1 cellular context compared by ENCODE assay signal in genomic region chr6:11854418-11855165, GRCh38.
A peak's percentile ranks its signal among the peaks of the same experiment; 100 is the strongest.
TF ChIP-seq lines count a peak whose summit lies in the region.

No MANE protein-coding gene starts in this region.

TF ChIP-seq in GM12878, 131 proteins besides CTCF, POLR2A, EP300 and RAD21 (continued from another document):
- peak; percentile 51; the same call in 1 of the 2 replicates for TF ChIP-seq FOXM1 (IDR thresholded peaks at IDR 0.05; ENCODE audit: low read depth, low read length)
- 0 out of 2 replicates have a peak, but pooled peaks have one; percentile 13 for TF ChIP-seq CREM (IDR thresholded peaks at IDR 0.05; ENCODE audit: low read depth)
- TF ChIP-seq SPI1 (IDR thresholded peaks at IDR 0.05; ENCODE audit: borderline replicate concordance, insufficient read depth, low read depth, low read length) = no peak
- TF ChIP-seq RUNX3 (IDR thresholded peaks at IDR 0.05; ENCODE audit: low read length) = peak; percentile 57; the same call in 1 of the 2 replicates
- 0 out of 2 replicates have a peak, but pooled peaks have one; percentile 47 for TF ChIP-seq NFIC (IDR thresholded peaks at IDR 0.05; ENCODE audit: low read depth, low read length)
- peak; percentile 45; the same call in 1 of the 2 replicates for TF ChIP-seq DPF2 (IDR thresholded peaks at IDR 0.05)
- TF ChIP-seq IKZF2 (IDR thresholded peaks at IDR 0.05) = peak; percentile 39 to 41; a peak in 1 of 4 replicates
- TF ChIP-seq BMI1 (IDR thresholded peaks at IDR 0.05; ENCODE audit: borderline replicate concordance) = no peak
- no peak for TF ChIP-seq IRF4 (IDR thresholded peaks at IDR 0.05; ENCODE audit: low read depth, low read length)
- TF ChIP-seq CBX5 (IDR thresholded peaks at IDR 0.05; ENCODE audit: low read depth) = 0 out of 2 replicates have a peak, but pooled peaks have one; percentile 31
- no peak for TF ChIP-seq EED (IDR thresholded peaks at IDR 0.05; ENCODE audit: low read depth)
- TF ChIP-seq CEBPB (IDR thresholded peaks at IDR 0.05; ENCODE audit: borderline replicate concordance in 1 of 2, low read depth in 2 of 2, low read length in 2 of 2) = 0 out of 4 replicates have a peak, but pooled peaks of 1 of the 2 experiments have one; percentile 3
- no peak for TF ChIP-seq TCF3 (IDR thresholded peaks at IDR 0.05; ENCODE audit: borderline replicate concordance, insufficient read depth, low read depth, low read length)
- TF ChIP-seq IKZF1 (conservative IDR thresholded peaks at IDR 0.05) = 0 out of 2 replicates have a peak, but pooled peaks have one; percentile 22
- no peak for TF ChIP-seq E2F4 (IDR thresholded peaks at IDR 0.05; ENCODE audit: low read depth, low read length)
- TF ChIP-seq, protein P1, sequence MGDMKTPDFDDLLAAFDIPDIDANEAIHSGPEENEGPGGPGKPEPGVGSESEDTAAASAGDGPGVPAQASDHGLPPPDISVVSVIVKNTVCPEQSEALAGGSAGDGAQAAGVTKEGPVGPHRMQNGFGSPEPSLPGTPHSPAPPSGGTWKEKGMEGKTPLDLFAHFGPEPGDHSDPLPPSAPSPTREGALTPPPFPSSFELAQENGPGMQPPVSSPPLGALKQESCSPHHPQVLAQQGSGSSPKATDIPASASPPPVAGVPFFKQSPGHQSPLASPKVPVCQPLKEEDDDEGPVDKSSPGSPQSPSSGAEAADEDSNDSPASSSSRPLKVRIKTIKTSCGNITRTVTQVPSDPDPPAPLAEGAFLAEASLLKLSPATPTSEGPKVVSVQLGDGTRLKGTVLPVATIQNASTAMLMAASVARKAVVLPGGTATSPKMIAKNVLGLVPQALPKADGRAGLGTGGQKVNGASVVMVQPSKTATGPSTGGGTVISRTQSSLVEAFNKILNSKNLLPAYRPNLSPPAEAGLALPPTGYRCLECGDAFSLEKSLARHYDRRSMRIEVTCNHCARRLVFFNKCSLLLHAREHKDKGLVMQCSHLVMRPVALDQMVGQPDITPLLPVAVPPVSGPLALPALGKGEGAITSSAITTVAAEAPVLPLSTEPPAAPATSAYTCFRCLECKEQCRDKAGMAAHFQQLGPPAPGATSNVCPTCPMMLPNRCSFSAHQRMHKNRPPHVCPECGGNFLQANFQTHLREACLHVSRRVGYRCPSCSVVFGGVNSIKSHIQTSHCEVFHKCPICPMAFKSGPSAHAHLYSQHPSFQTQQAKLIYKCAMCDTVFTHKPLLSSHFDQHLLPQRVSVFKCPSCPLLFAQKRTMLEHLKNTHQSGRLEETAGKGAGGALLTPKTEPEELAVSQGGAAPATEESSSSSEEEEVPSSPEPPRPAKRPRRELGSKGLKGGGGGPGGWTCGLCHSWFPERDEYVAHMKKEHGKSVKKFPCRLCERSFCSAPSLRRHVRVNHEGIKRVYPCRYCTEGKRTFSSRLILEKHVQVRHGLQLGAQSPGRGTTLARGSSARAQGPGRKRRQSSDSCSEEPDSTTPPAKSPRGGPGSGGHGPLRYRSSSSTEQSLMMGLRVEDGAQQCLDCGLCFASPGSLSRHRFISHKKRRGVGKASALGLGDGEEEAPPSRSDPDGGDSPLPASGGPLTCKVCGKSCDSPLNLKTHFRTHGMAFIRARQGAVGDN (IDR thresholded peaks at IDR 0.05) = 0 out of 2 replicates have a peak, but pooled peaks have one; percentile 30
- TF ChIP-seq SMC3 (IDR thresholded peaks at IDR 0.05; ENCODE audit: borderline replicate concordance, low read length) = no peak
- TF ChIP-seq CHD2 (IDR thresholded peaks at IDR 0.05; ENCODE audit: borderline replicate concordance, low read depth, low read length) = no peak
- no peak for TF ChIP-seq MTA2 (IDR thresholded peaks at IDR 0.05; ENCODE audit: low read depth)
- TF ChIP-seq ATF2 (IDR thresholded peaks at IDR 0.05; ENCODE audit: low read length) = peak; percentile 43
